ENCODE assay signal across 8 cellular contexts in genomic region chr18:5238371-5238758, GRCh38. TPM values are rescaled to one million over a fixed set of nuclear protein-coding genes. Genes with fewer than 3 reads are reported as not detected.
DNase-seq lines count a peak whose midpoint lies in the region; ATAC-seq, FAIRE-seq and TF ChIP-seq lines count a peak whose summit lies in the region.

No MANE protein-coding gene starts in this region.

- no peaks in the 10 kb centered on the region for H3K9me3 ChIP-seq in SJSA1 (replicated peaks)
- no peaks in the 10 kb centered on the region for H3K9me3 ChIP-seq in astrocyte (ENCODE audit: insufficient read depth, low read depth, low read length)
- no peaks in the 10 kb centered on the region for H3K9me3 ChIP-seq in iPS-18a (ENCODE audit: control insufficient read depth, low read depth, low read length)
- no peaks in the 10 kb centered on the region for H3K9me3 ChIP-seq in gastrocnemius medialis

- no peak for TF ChIP-seq CTCF in astrocyte (IDR thresholded peaks at IDR 0.05; ENCODE audit: insufficient read depth, low read depth, low read length)
- TF ChIP-seq CTCF in gastrocnemius medialis (IDR thresholded peaks at IDR 0.05 in 4 of 5, conservative IDR thresholded peaks at IDR 0.05 in 1 of 5) = no peak

- TF ChIP-seq POLR2A in gastrocnemius medialis (IDR thresholded peaks at IDR 0.05) = no peak

- intact Hi-C loops in gastrocnemius medialis (cut with DNase I; ENCODE audit: low total_unique reads) = loop anchor here (1.0 kb wide), 1 partner anchor 58 kb away; no protein-coding TSS in a partner anchor

- H3K36me3 Mint-ChIP-seq in astrocyte (ENCODE audit: low read depth, unreplicated experiment) = peaks cover 2% of the 10 kb centered on the region

- peak overlapping the region; percentile 99 for H3K4me3 Mint-ChIP-seq in astrocyte (ENCODE audit: unreplicated experiment)

- no peak for FAIRE-seq in astrocyte (lab: Jason Lieb, UNC)

- no peaks in the 10 kb centered on the region for H3K27me3 Mint-ChIP-seq in astrocyte (ENCODE audit: low read depth, unreplicated experiment)

- H3K4me1 ChIP-seq in SJSA1 (replicated peaks) (peaks cover 16% of the 10 kb centered on the region; the same call in 1 of the 2 replicates), astrocyte (ENCODE audit: insufficient read depth, low read length) (peaks cover 16% of the 10 kb centered on the region), iPS-18a (ENCODE audit: control insufficient read depth, low read depth, low read length) (peaks cover 20% of the 10 kb centered on the region), gastrocnemius medialis (peaks cover 39 to 46% of the 10 kb centered on the region in 2 donors)

- H3K27ac ChIP-seq in SJSA1 = peak overlapping the region; percentile 98
- H3K27ac ChIP-seq in astrocyte (ENCODE audit: low read depth, low read length) = peak overlapping the region; percentile 98
- H3K27ac ChIP-seq in iPS-18a (ENCODE audit: low read length) = no peak overlapping the region
- H3K27ac ChIP-seq in gastrocnemius medialis = peak overlapping the region; percentile 96 to 99 (median 98)

- H3K9me3 Mint-ChIP-seq in astrocyte (ENCODE audit: unreplicated experiment) = no peaks in the 10 kb centered on the region

- H3K27ac Mint-ChIP-seq in astrocyte (ENCODE audit: unreplicated experiment) = peak overlapping the region; percentile 96

- H3K79me2 ChIP-seq in astrocyte (ENCODE audit: insufficient read depth, low read length) = peaks cover 33% of the 10 kb centered on the region

- peaks cover 10% of the 10 kb centered on the region for H3K4me1 Mint-ChIP-seq in astrocyte (ENCODE audit: low read depth, unreplicated experiment)

- DNase-seq in activated T-cell treated with anti-CD3 and anti-CD28 coated beads for 1 hour (ENCODE audit: low read depth) = peak; percentile 34
- DNase-seq in activated T-cell treated with anti-CD3 and anti-CD28 coated beads, Interleukin-2, amount 50 U/mL, for 1 hour = no peak
- DNase-seq in SJSA1 (ENCODE audit: low read depth in 1 of 2, low spot score in 2 of 2) = peak in 1 of 2 experiments; percentile 41
- DNase-seq in astrocyte (ENCODE audit: low read depth) = no peak
- peak in 1 of 2 donors; percentile 36 for DNase-seq in gastrocnemius medialis
- DNase-seq in SIG-M5 treated with dmso at 0.1 percent for 504 hours (lab: John Stamatoyannopoulos, UW; ENCODE audit: unreplicated experiment) = no peak

- ATAC-seq in HG03039 (IDR thresholded peaks at IDR 0.05; ENCODE audit: unreplicated experiment) (peak; percentile 33), gastrocnemius medialis (peak; percentile 45 to 54)

- in situ Hi-C loops in gastrocnemius medialis (cut with MboI; ENCODE audit: low sequenced_read_pairs in 4 of 4) = loop anchor here in 3 of 4 donors (5.0 to 10.0 kb wide), 3 partner anchors 49 to 56 kb away; partner anchors contain the start of gene ZBTB14 (in 1 of the 3)

- peak overlapping the region; percentile 97 for H2AFZ ChIP-seq in astrocyte (ENCODE audit: low read depth, low read length)

- no peaks in the 10 kb centered on the region for H3K27me3 ChIP-seq in SJSA1 (replicated peaks)
- no peaks in the 10 kb centered on the region for H3K27me3 ChIP-seq in astrocyte (ENCODE audit: insufficient read depth, low read length)
- peaks cover 9% of the 10 kb centered on the region for H3K27me3 ChIP-seq in iPS-18a (ENCODE audit: control insufficient read depth, insufficient read depth, low read length)
- no peaks in the 10 kb centered on the region for H3K27me3 ChIP-seq in gastrocnemius medialis

- H3K9ac ChIP-seq in astrocyte (ENCODE audit: low read length) (peak overlapping the region; percentile 96), iPS-18a (ENCODE audit: low read length) (peak overlapping the region; percentile 85)

- H4K20me1 ChIP-seq in astrocyte (ENCODE audit: insufficient read depth, low read length) = peaks cover 12% of the 10 kb centered on the region

- peak overlapping the region; percentile 92 for H3K4me2 ChIP-seq in astrocyte (ENCODE audit: low read length)

- H3K4me3 ChIP-seq in SJSA1 (peak overlapping the region; percentile 70), astrocyte (ENCODE audit: insufficient read depth, low read depth, low read length) (peak overlapping the region; percentile 80), iPS-18a (ENCODE audit: low read length) (peak overlapping the region; percentile 93), gastrocnemius medialis (peak overlapping the region; percentile 76 to 89 (median 82))

- H3K36me3 ChIP-seq in SJSA1 (peaks cover 34% of the 10 kb centered on the region), astrocyte (ENCODE audit: insufficient read depth, low read length) (peaks cover 6% of the 10 kb centered on the region), iPS-18a (ENCODE audit: control insufficient read depth, low read depth, low read length) (no peaks in the 10 kb centered on the region), gastrocnemius medialis (peaks cover 0 to 24% of the 10 kb centered on the region in 2 donors)

RNA-seq across cellular contexts. Expression of gene AKAIN1, which starts 41.3 kb away (rescaled TPM):
- total RNA-seq in SJSA1 (2014; rRNA removed; shearing (Covaris generic)) = not detected in 2 replicates
- not detected in 2 replicates for total RNA-seq in astrocyte
- not detected for total RNA-seq in gastrocnemius medialis

RNA-seq across cellular contexts. Expression of gene ZBTB14, which starts 57.2 kb away (rescaled TPM):
- 17.3 and 22.5 TPM in 2 replicates for total RNA-seq in SJSA1 (2014; rRNA removed; shearing (Covaris generic))
- total RNA-seq in astrocyte = 8.5 and 9.0 TPM in 2 replicates
- 1 to 10 TPM; 5.9 to 9.5 (median 6.6) TPM for total RNA-seq in gastrocnemius medialis
